Comparison of ENCODE assay signal across 1 cellular context in genomic region chr10:49285232-49285631, GRCh38.
TF ChIP-seq lines count a peak whose summit lies in the region.

No MANE protein-coding gene starts in this region.

TF ChIP-seq in K562, 482 proteins besides CTCF, POLR2A, EP300 and RAD21 (continued from another document):
- TF ChIP-seq AFF1 (IDR thresholded peaks at IDR 0.05; ENCODE audit: low read depth in 1 of 2, partially characterized antibody in 2 of 2) (no peak), RBM25 (IDR thresholded peaks at IDR 0.05; ENCODE audit: low read depth, low read length, severe bottlenecking) (peak; percentile 26), POLR2B (IDR thresholded peaks at IDR 0.05; ENCODE audit: low read depth, partially characterized antibody) (no peak), ZNF146 (CRISPR knock-in tag; IDR thresholded peaks at IDR 0.05; ENCODE audit: unreplicated experiment) (peak; percentile 81), CEBPB (tag; IDR thresholded peaks at IDR 0.05) (peak; percentile 44), EGR1 (conservative IDR thresholded peaks at IDR 0.05) (0 out of 2 replicates have a peak, but pooled peaks have one; percentile 15), CEBPG (CRISPR knock-in tag; IDR thresholded peaks at IDR 0.05) (no peak), CEBPG (tag; conservative IDR thresholded peaks at IDR 0.05 in 1 of 2, IDR thresholded peaks at IDR 0.05 in 1 of 2) (peak; percentile 23 to 29; a peak in 1 of 4 replicates)
